ENCODE assay signal across 24 cellular contexts in the genomic region with DNA sequence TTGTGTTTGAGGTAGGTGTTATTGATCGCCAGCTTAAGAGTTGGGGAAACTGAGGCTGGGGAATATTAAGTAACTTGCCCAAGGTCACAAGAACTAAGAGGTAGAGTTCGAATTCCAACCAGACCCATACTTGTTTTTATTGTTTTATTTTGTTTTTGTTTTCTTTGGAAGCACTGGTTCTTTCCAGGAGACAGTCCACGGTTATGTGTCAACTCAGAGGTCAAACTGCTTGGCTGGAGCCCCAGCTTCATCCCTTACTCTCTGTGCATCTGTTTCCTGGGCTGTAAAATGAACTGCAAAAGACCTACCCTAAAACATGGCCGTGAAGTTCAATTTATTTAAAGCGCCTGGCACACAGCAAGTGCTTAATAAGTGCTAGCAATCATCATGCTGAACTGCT.
DNase-seq lines count a peak whose midpoint lies in the region; ATAC-seq and TF ChIP-seq lines count a peak whose summit lies in the region.
"Had no signal": no experiment of that assay in that cellular context is flagged by ENCODE, and none has a peak within 500 bp of the region (broad histone marks: within the 10 kb centered on the region; RNA-seq: fewer than 3 reads in every experiment).

No MANE protein-coding gene starts in this region.

- no peaks in the 10 kb centered on the region for H3K36me3 ChIP-seq in right atrium auricular region
- no peaks in the 10 kb centered on the region for H3K36me3 ChIP-seq in adipocyte (ENCODE audit: control insufficient read depth, insufficient read depth, low read length, severe bottlenecking)
- H3K36me3 ChIP-seq in tibial nerve: no peaks in the 10 kb centered on the region
- H3K36me3 ChIP-seq in PC-3 (ENCODE audit: low read depth, low read length): no peaks in the 10 kb centered on the region
- H3K36me3 ChIP-seq: brain microvascular endothelial cell, left ventricle myocardium inferior had no signal

- H3K9ac ChIP-seq in adipocyte (ENCODE audit: low read length) (no peak overlapping the region), PC-3 (ENCODE audit: low read length) (no peak overlapping the region)

- H3F3A ChIP-seq in PC-3 (ENCODE audit: low read length, unreplicated experiment): no peaks in the 10 kb centered on the region

- no peaks in the 10 kb centered on the region for H4K20me1 ChIP-seq in PC-3 (ENCODE audit: low read length)

- no TSS peak for BruUV-seq in PC-3 (replicated peaks; lab: Mats Ljungman, UMichigan)

- no peak overlapping the region for H3K4me2 ChIP-seq in PC-3 (ENCODE audit: low read length)

- intact Hi-C loops in Right ventricle myocardium inferior (cut with DNase I): no loop called here
- intact Hi-C loops in PC-3 (cut with micrococcal nuclease): no loop called here

- no peaks in the 10 kb centered on the region for H3K79me2 ChIP-seq in PC-3 (ENCODE audit: low read length)

- ATAC-seq in Right ventricle myocardium inferior: peak; percentile 37
- no peak for ATAC-seq in PC-3
- no peak for ATAC-seq in HG03025 (IDR thresholded peaks at IDR 0.05; ENCODE audit: low FRiP score, unreplicated experiment)
- ATAC-seq: activated T-helper 17 cell treated with anti-CD3 and anti-CD28 coated beads, Interleukin-2, amount 50 U/mL, for 72 hours; stimulated activated memory B cell treated with anti-CD40 and anti-IgM and Interleukin-4, amounts not matched to agents 10 μg/mL and 1 μg/mL and 100 μg/mL, for 72 hours had no signal

- POLR2A ChIA-PET in PC-3 (lab: Charles Lee; ENCODE audit: unreplicated experiment): no interaction called here

- TF ChIP-seq CTCF in right atrium auricular region (IDR thresholded peaks at IDR 0.05) (no peak), tibial nerve (IDR thresholded peaks at IDR 0.05) (no peak), PC-3 (conservative IDR thresholded peaks at IDR 0.05; ENCODE audit: low read depth, low read length) (no peak)

- H3K4me1 ChIP-seq in right atrium auricular region: no peaks in the 10 kb centered on the region
- H3K4me1 ChIP-seq in adipocyte (ENCODE audit: control insufficient read depth, insufficient read depth, low read length): peaks cover 22% of the 10 kb centered on the region
- peaks cover 0 to 14% (median 0%) of the 10 kb centered on the region in 4 donors for H3K4me1 ChIP-seq in tibial nerve
- H3K4me1 ChIP-seq in PC-3 (ENCODE audit: insufficient read depth, low read length): peaks cover under 1% of the 10 kb centered on the region; the same call in 1 of the 2 replicates
- H3K4me1 ChIP-seq: psoas muscle had no signal

- WGBS in tibial nerve, 2 donors: 42 to 54% methylated on average over 5 of the region's 5 CpGs

- H3K27me3 ChIP-seq in right atrium auricular region (no peaks in the 10 kb centered on the region), adipocyte (replicated peaks; ENCODE audit: control insufficient read depth, insufficient read depth, low read length) (no peaks in the 10 kb centered on the region), tibial nerve (no peaks in the 10 kb centered on the region), PC-3 (ENCODE audit: low read length) (no peaks in the 10 kb centered on the region)
- H3K27me3 ChIP-seq: brain microvascular endothelial cell had no signal

- no peaks in the 10 kb centered on the region for H3K9me2 ChIP-seq in PC-3 (replicated peaks; ENCODE audit: low read length)

- H3K9me3 ChIP-seq in right atrium auricular region: peaks cover 0 to 23% of the 10 kb centered on the region in 2 donors
- H3K9me3 ChIP-seq in adipocyte (ENCODE audit: control insufficient read depth, low read length): peaks cover 6% of the 10 kb centered on the region
- peaks cover 0 to 14% (median 0%) of the 10 kb centered on the region in 4 donors for H3K9me3 ChIP-seq in tibial nerve
- H3K9me3 ChIP-seq in PC-3 (ENCODE audit: low read length): no peaks in the 10 kb centered on the region
- H3K9me3 ChIP-seq: psoas muscle had no signal

- H2AFZ ChIP-seq in PC-3 (ENCODE audit: low read length): no peak overlapping the region

- TF ChIP-seq EP300 in tibial nerve (IDR thresholded peaks at IDR 0.05): no peak

- DNase-seq in Right ventricle myocardium inferior (ENCODE audit: missing footprints): no peak
- DNase-seq in right atrium auricular region (ENCODE audit: low spot score): no peak
- peak; percentile 9 for DNase-seq in adipocyte (ENCODE audit: low read depth)
- peak; percentile 43 for DNase-seq in left kidney (ENCODE audit: low read depth, low spot score)
- peak; percentile 30 to 59 for DNase-seq in tibial nerve (ENCODE audit: low spot score in 2 of 2)
- no peak for DNase-seq in PC-3
- no peak for DNase-seq in mucosa of gallbladder (ENCODE audit: low spot score)
- DNase-seq: 8988T; activated CD4-positive, alpha-beta T cell treated with anti-CD3 and anti-CD28 coated beads for 48 hours; activated naive CD4-positive, alpha-beta T cell treated with anti-CD3 and anti-CD28 coated beads, Interleukin-2, amount 10 ng/mL, durations not matched to agents 7 days and 5 days; amniotic stem cell; brain microvascular endothelial cell; DMS79 treated with DMSO at 0.1 percent for 48 hours; effector CD8-positive, alpha-beta T cell; KG1; naive B cell; NCI-H1930; NCI-H524 treated with DMSO at 0.1 percent for 48 hours had no signal

- no peak for TF ChIP-seq POLR2A in tibial nerve (IDR thresholded peaks at IDR 0.05)

- CTCF ChIA-PET in PC-3 (lab: Charles Lee): no interaction called here

- H3K27ac ChIP-seq in right atrium auricular region (no peak overlapping the region), tibial nerve (no peak overlapping the region), PC-3 (ENCODE audit: low read length) (no peak overlapping the region)
- H3K27ac ChIP-seq: brain microvascular endothelial cell, HL-60, left ventricle myocardium inferior, psoas muscle had no signal

- H3K4me3 ChIP-seq in right atrium auricular region (no peak overlapping the region), adipocyte (ENCODE audit: low read length) (peak overlapping the region; percentile 13), tibial nerve (no peak overlapping the region), PC-3 (ENCODE audit: low read length) (no peak overlapping the region)
- H3K4me3 ChIP-seq: left ventricle myocardium inferior, psoas muscle had no signal

Comparison
In these comparisons a context has a peak if more than half of its experiments do, and no peak if none do; other contexts are left out.
1. DNase-seq: peak in adipocyte (single experiment), left kidney (single experiment) and tibial nerve (2 of 2); none in Right ventricle myocardium inferior (single experiment), right atrium auricular region (single experiment), PC-3 (single experiment) and mucosa of gallbladder (single experiment).